9 cellular contexts compared by ENCODE assay signal in the genomic region with DNA sequence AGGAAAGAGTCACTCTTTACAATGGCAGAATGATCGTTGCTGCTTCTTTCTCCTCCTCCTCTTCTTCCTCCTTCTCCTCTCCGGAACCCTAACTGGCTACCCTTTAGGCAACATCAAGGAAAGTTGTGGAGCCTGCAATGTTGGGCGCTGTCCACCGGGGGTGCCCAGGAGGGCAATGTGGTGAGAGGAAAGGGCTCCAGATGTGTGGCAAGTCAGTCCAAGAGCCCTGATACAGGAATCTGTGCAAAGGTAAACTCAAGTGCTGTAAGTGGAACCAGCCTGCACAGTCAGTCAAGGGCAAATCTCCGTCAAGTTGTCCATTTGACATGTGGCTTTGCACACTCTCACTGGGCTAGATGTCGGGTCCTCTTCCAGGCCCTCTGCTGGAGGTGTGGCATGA. TPM values are rescaled to one million over a fixed set of nuclear protein-coding genes. Genes with fewer than 3 reads are reported as not detected.
DNase-seq lines count a peak whose midpoint lies in the region; ATAC-seq and TF ChIP-seq lines count a peak whose summit lies in the region.
"Had no signal": no experiment of that assay in that cellular context is flagged by ENCODE, and none has a peak within 500 bp of the region (broad histone marks: within the 10 kb centered on the region; RNA-seq: fewer than 3 reads in every experiment).

No MANE protein-coding gene starts in this region.

- no peak for TF ChIP-seq EP300 in Ishikawa (IDR thresholded peaks at IDR 0.05; ENCODE audit: borderline replicate concordance)

- peak; percentile 29; the same call in 1 of the 2 replicates for TF ChIP-seq RAD21 in Ishikawa (IDR thresholded peaks at IDR 0.05; ENCODE audit: low read depth)

- no peaks in the 10 kb centered on the region for H3K36me3 ChIP-seq in psoas muscle (ENCODE audit: insufficient read depth in 1 of 2, low read depth in 1 of 2)
- H3K36me3 ChIP-seq: right atrium auricular region had no signal

- H3K27ac ChIP-seq in psoas muscle = no peak overlapping the region
- H3K27ac ChIP-seq: right atrium auricular region had no signal

- ATAC-seq in psoas muscle = no peak

- DNase-seq in NCI-H345 (lab: John Stamatoyannopoulos, UW) (peak; percentile 7), NCI-H345 treated with DMSO at 0.1 percent for 48 hours (lab: John Stamatoyannopoulos, UW; ENCODE audit: unreplicated experiment) (no peak), cardiac fibroblast (ENCODE audit: low read depth in 2 of 2) (peak in 1 of 2 donors; percentile 23), psoas muscle (no peak), ecto neural progenitor cell (ENCODE audit: low spot score) (no peak), COR-L47 (lab: John Stamatoyannopoulos, UW) (no peak), NCI-H1694 (lab: John Stamatoyannopoulos, UW) (no peak)

- intact Hi-C loops in psoas muscle (cut with DNase I) = loop anchor here in 1 of 2 donors (5.0 kb wide), 1 partner anchor 112 kb away; no protein-coding TSS in a partner anchor

- TF ChIP-seq CTCF in cardiac fibroblast (IDR thresholded peaks at IDR 0.05; ENCODE audit: low read depth, low read length) (peak; percentile 56), psoas muscle (IDR thresholded peaks at IDR 0.05) (peak; percentile 15)

- H3K9me3 ChIP-seq in psoas muscle = no peaks in the 10 kb centered on the region
- H3K9me3 ChIP-seq: right atrium auricular region had no signal

- 66 to 79% (median 71%) methylated on average over 5 to 6 of the region's 6 CpGs for WGBS in psoas muscle, 3 donors

- H3K4me1 ChIP-seq in psoas muscle = no peaks in the 10 kb centered on the region

- H3K27me3 ChIP-seq in psoas muscle (ENCODE audit: insufficient read depth in 3 of 3, low read length in 2 of 3) = peaks cover 0 to 59% (median 0%) of the 10 kb centered on the region in 3 donors
- H3K27me3 ChIP-seq: right atrium auricular region had no signal

- H3K4me3 ChIP-seq in cardiac fibroblast (replicated peaks in 1 of 2; ENCODE audit: low read depth in 2 of 2, low read length in 2 of 2) (no peak overlapping the region), psoas muscle (no peak overlapping the region)
- H3K4me3 ChIP-seq: right atrium auricular region had no signal

TF ChIP-seq in Ishikawa, 13 proteins besides CTCF, POLR2A, EP300 and RAD21:
- TF ChIP-seq YY1 (IDR thresholded peaks at IDR 0.05; ENCODE audit: low read depth) (no peak), TEAD4 (IDR thresholded peaks at IDR 0.05) (no peak), TAF1 (IDR thresholded peaks at IDR 0.05; ENCODE audit: low read depth) (no peak), CEBPB (IDR thresholded peaks at IDR 0.05) (no peak), TCF12 (IDR thresholded peaks at IDR 0.05; ENCODE audit: low read depth) (no peak), FOXM1 (IDR thresholded peaks at IDR 0.05; ENCODE audit: borderline replicate concordance, low read depth) (no peak), CREB1 (IDR thresholded peaks at IDR 0.05; ENCODE audit: low read depth) (no peak), EGR1 (IDR thresholded peaks at IDR 0.05) (no peak), NFIC (IDR thresholded peaks at IDR 0.05) (no peak)
- TF ChIP-seq, protein P1, sequence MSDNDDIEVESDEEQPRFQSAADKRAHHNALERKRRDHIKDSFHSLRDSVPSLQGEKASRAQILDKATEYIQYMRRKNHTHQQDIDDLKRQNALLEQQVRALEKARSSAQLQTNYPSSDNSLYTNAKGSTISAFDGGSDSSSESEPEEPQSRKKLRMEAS (IDR thresholded peaks at IDR 0.05) = no peak
- TF ChIP-seq, protein P2, sequence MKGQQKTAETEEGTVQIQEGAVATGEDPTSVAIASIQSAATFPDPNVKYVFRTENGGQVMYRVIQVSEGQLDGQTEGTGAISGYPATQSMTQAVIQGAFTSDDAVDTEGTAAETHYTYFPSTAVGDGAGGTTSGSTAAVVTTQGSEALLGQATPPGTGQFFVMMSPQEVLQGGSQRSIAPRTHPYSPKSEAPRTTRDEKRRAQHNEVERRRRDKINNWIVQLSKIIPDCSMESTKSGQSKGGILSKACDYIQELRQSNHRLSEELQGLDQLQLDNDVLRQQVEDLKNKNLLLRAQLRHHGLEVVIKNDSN (IDR thresholded peaks at IDR 0.05) = no peak

RNA-seq across cellular contexts. Expression of a gene that starts 2.8 kb away (rescaled TPM):
- total RNA-seq in psoas muscle = 1 to 10 TPM in 3 of 4 donors, under 1 TPM in 1; 0.91 to 2.2 (median 1.3) TPM
- under 1 TPM; 0.37 to 0.66 (median 0.48) TPM for polyA plus RNA-seq in psoas muscle

RNA-seq across cellular contexts. Expression of a gene that starts 52.7 kb away (rescaled TPM):
- total RNA-seq in psoas muscle = 1 to 10 TPM; 8.3 to 8.9 (median 8.6) TPM
- 10 to 100 TPM; 11.0 to 19.3 (median 12.1) TPM for polyA plus RNA-seq in psoas muscle
